Comparison of ENCODE assay signal across 23 cellular contexts in genomic region chr7:66181845-66182244, GRCh38. TPM values are rescaled to one million over a fixed set of nuclear protein-coding genes. Genes with fewer than 3 reads are reported as not detected.
DNase-seq lines count a peak whose midpoint lies in the region; ATAC-seq, FAIRE-seq and TF ChIP-seq lines count a peak whose summit lies in the region.
"Had no signal": no experiment of that assay in that cellular context is flagged by ENCODE, and none has a peak within 500 bp of the region (broad histone marks: within the 10 kb centered on the region; RNA-seq: fewer than 3 reads in every experiment).

No MANE protein-coding gene starts in this region.

- peaks cover 5 to 7% of the 10 kb centered on the region in 2 donors for H3K4me1 Mint-ChIP-seq in stimulated activated naive B cell treated with anti-CD40 and anti-IgM and Interleukin-4, amounts not matched to agents 10 μg/mL and 1 μg/mL and 100 μg/mL, for 72 hours
- H3K4me1 Mint-ChIP-seq: B cell; CD4-positive, CD25-positive, alpha-beta regulatory T cell; GM23338; H9 had no signal

- peak overlapping the region; percentile 34 for H3K27ac Mint-ChIP-seq in stimulated activated naive B cell treated with anti-CD40 and anti-IgM and Interleukin-4, amounts not matched to agents 10 μg/mL and 1 μg/mL and 100 μg/mL, for 72 hours
- H3K27ac Mint-ChIP-seq: B cell; CD4-positive, CD25-positive, alpha-beta regulatory T cell; CD8-positive, alpha-beta T cell; GM23338; H9; HFFc6 had no signal

- peak; percentile 40; the same call in 2 of the 3 replicates for ATAC-seq in HepG2
- ATAC-seq in right lobe of liver = no peak
- ATAC-seq in stimulated activated naive B cell treated with anti-CD40 and anti-IgM and Interleukin-4, amounts not matched to agents 10 μg/mL and 1 μg/mL and 100 μg/mL, for 72 hours (replicated peaks) = no peak
- ATAC-seq in heart right ventricle = no peak
- no peak for ATAC-seq in GM18858 (IDR thresholded peaks at IDR 0.05; ENCODE audit: unreplicated experiment)
- ATAC-seq: CD8-positive, alpha-beta T cell; GM23338; HCT116 had no signal

- no peak for FAIRE-seq in HepG2 (lab: Jason Lieb, UNC)
- FAIRE-seq: A204.1, G401.6, GM12892 had no signal

- H3K36me3 ChIP-seq in HepG2 (replicated peaks in 1 of 2; ENCODE audit: control insufficient read depth in 1 of 2, insufficient read depth in 2 of 2, low read length in 2 of 2) (no peaks in the 10 kb centered on the region), right lobe of liver (no peaks in the 10 kb centered on the region), heart right ventricle (no peaks in the 10 kb centered on the region)
- H3K36me3 ChIP-seq: BLaER1 had no signal

- H3K4me3 ChIP-seq in HepG2 (replicated peaks in 1 of 3; ENCODE audit: insufficient read depth in 1 of 3, low read depth in 2 of 3, low read length in 3 of 3) = peak overlapping the region in 1 of 3 experiments; percentile 48; a peak in 1 of 6 replicates
- no peak overlapping the region for H3K4me3 ChIP-seq in right lobe of liver
- H3K4me3 ChIP-seq in heart right ventricle = no peak overlapping the region
- H3K4me3 ChIP-seq: BLaER1, GM23338 had no signal

- no peak for TF ChIP-seq EP300 in HepG2 (IDR thresholded peaks at IDR 0.05; ENCODE audit: low read depth in 2 of 2, low read length in 2 of 2)
- TF ChIP-seq EP300 in HepG2 (CRISPR knock-in tag; IDR thresholded peaks at IDR 0.05; ENCODE audit: borderline replicate concordance) = no peak

- no peak overlapping the region for H2AFZ ChIP-seq in HepG2 (ENCODE audit: low read length)
- H2AFZ ChIP-seq: GM23338 had no signal

- WGBS in HepG2 (ENCODE audit: low lambda C conversion rate) = 62% methylated on average over 2 of the region's 2 CpGs
- 100% methylated on average over 1 of the region's 2 CpGs for WGBS in right lobe of liver (ENCODE audit: insufficient coverage, low coverage, low lambda C conversion rate, missing lambda C conversion rate)
- WGBS in heart right ventricle, 2 donors = 95 to 96% methylated on average over 2 of the region's 2 CpGs

- peaks cover 3% of the 10 kb centered on the region in 2 donors for H3K9me3 Mint-ChIP-seq in stimulated activated naive B cell treated with anti-CD40 and anti-IgM and Interleukin-4, amounts not matched to agents 10 μg/mL and 1 μg/mL and 100 μg/mL, for 72 hours
- H3K9me3 Mint-ChIP-seq: HFFc6 had no signal

- TF ChIP-seq CTCF in HepG2 (CRISPR knock-in tag; IDR thresholded peaks at IDR 0.05) = no peak
- TF ChIP-seq CTCF in right lobe of liver (IDR thresholded peaks at IDR 0.05) = no peak
- TF ChIP-seq CTCF in VCaP (conservative IDR thresholded peaks at IDR 0.05) = no peak
- no peak for TF ChIP-seq CTCF in heart right ventricle (IDR thresholded peaks at IDR 0.05)

- in situ Hi-C loops in HepG2 (cut with HindIII; ENCODE audit: extremely low pct_ligation_motif_present, low pct_unique_long_range_greater_than_20kb) = no loop called here

- H3K27me3 ChIP-seq in HepG2 (ENCODE audit: control insufficient read depth in 1 of 2, insufficient read depth in 2 of 2, low read length in 2 of 2) = no peaks in the 10 kb centered on the region
- no peaks in the 10 kb centered on the region for H3K27me3 ChIP-seq in right lobe of liver
- no peaks in the 10 kb centered on the region for H3K27me3 ChIP-seq in heart right ventricle
- H3K27me3 ChIP-seq: BLaER1 had no signal

- H3K27ac ChIP-seq in HepG2 (ENCODE audit: extremely low read length, insufficient read depth, low read length) (no peak overlapping the region), right lobe of liver (no peak overlapping the region), VCaP (peak overlapping the region; percentile 21), heart right ventricle (no peak overlapping the region)
- H3K27ac ChIP-seq: 22Rv1, BLaER1, C4-2B had no signal

- no TSS peak for BruUV-seq in HepG2 (replicated peaks; lab: Mats Ljungman, UMichigan)

- DNase-seq in HepG2 (ENCODE audit: low spot score) (no peak), right lobe of liver (no peak), heart right ventricle (no peak), NAMALWA (ENCODE audit: low spot score) (no peak)
- no peak for DNase-seq in stimulated activated naive B cell treated with anti-CD40 and anti-IgM and Interleukin-4, amounts not matched to agents 10 μg/mL and 1 μg/mL and 100 μg/mL, for 72 hours
- DNase-seq: Caco-2; CD4-positive, CD25-positive, alpha-beta regulatory T cell; CD8-positive, alpha-beta T cell; DMS153; DND-41; H9; HFFc6 had no signal

- H3K36me3 Mint-ChIP-seq in stimulated activated naive B cell treated with anti-CD40 and anti-IgM and Interleukin-4, amounts not matched to agents 10 μg/mL and 1 μg/mL and 100 μg/mL, for 72 hours = peaks cover 2 to 3% of the 10 kb centered on the region in 2 donors
- H3K36me3 Mint-ChIP-seq: CD4-positive, CD25-positive, alpha-beta regulatory T cell; CD8-positive, alpha-beta T cell had no signal

- intact Hi-C loops in HepG2 (cut with micrococcal nuclease; ENCODE audit: unreplicated experiment) (no loop called here), right lobe of liver (cut with DNase I) (no loop called here), heart right ventricle (cut with DNase I) (no loop called here)

- POLR2A ChIA-PET in HepG2 (lab: Yijun Ruan, JAX) = no interaction called here

- H3K79me2 ChIP-seq in HepG2 (ENCODE audit: insufficient read depth, low read length) = no peaks in the 10 kb centered on the region

- H3K27me3 Mint-ChIP-seq in stimulated activated naive B cell treated with anti-CD40 and anti-IgM and Interleukin-4, amounts not matched to agents 10 μg/mL and 1 μg/mL and 100 μg/mL, for 72 hours = no peaks in the 10 kb centered on the region
- H3K27me3 Mint-ChIP-seq: B cell; CD4-positive, CD25-positive, alpha-beta regulatory T cell had no signal

- TF ChIP-seq POLR2A in HepG2 (IDR thresholded peaks at IDR 0.05; ENCODE audit: insufficient read depth in 1 of 2, low read depth in 2 of 2, low read length in 2 of 2) (no peak), right lobe of liver (IDR thresholded peaks at IDR 0.05) (no peak)

- H3K9ac ChIP-seq in HepG2 (ENCODE audit: insufficient read depth, low read depth, low read length) = 0 out of 2 replicates have a peak overlapping the region, but pooled peaks have one; percentile 22
- H3K9ac ChIP-seq: BLaER1 had no signal

- peak overlapping the region; percentile 70 for H3K4me2 ChIP-seq in HepG2 (ENCODE audit: low read depth, low read length)
- H3K4me2 ChIP-seq: BLaER1, GM23338 had no signal

- H4K20me1 ChIP-seq in HepG2 (ENCODE audit: insufficient read depth, low read length) = no peaks in the 10 kb centered on the region
- H4K20me1 ChIP-seq: BLaER1 had no signal

- no peak overlapping the region for H3K4me3 Mint-ChIP-seq in stimulated activated naive B cell treated with anti-CD40 and anti-IgM and Interleukin-4, amounts not matched to agents 10 μg/mL and 1 μg/mL and 100 μg/mL, for 72 hours
- H3K4me3 Mint-ChIP-seq: B cell; CD4-positive, CD25-positive, alpha-beta regulatory T cell; CD8-positive, alpha-beta T cell; GM23338; H9; HFFc6 had no signal

- CTCF ChIA-PET in HepG2 (lab: Yijun Ruan, JAX; ENCODE audit: low intra/inter-chr PET ratio, low total read pairs) = no interaction called here

- H3K4me1 ChIP-seq in HepG2 (ENCODE audit: insufficient read depth, low read length) (peaks cover 37% of the 10 kb centered on the region), right lobe of liver (peaks cover 0 to 4% (median 0%) of the 10 kb centered on the region in 4 donors), heart right ventricle (no peaks in the 10 kb centered on the region)
- H3K4me1 ChIP-seq: Caco-2 had no signal

- no peak for TF ChIP-seq RAD21 in HepG2 (CRISPR knock-in tag; IDR thresholded peaks at IDR 0.05)

- no peaks in the 10 kb centered on the region for H3K9me3 ChIP-seq in HepG2 (ENCODE audit: low read length)
- H3K9me3 ChIP-seq in right lobe of liver = no peaks in the 10 kb centered on the region
- H3K9me3 ChIP-seq in heart right ventricle = peaks cover 0 to 5% (median 0%) of the 10 kb centered on the region in 11 donors

RNA-seq across cellular contexts. Expression of gene TPST1, which starts 23.3 kb away (rescaled TPM):
- 11.8 and 24.3 TPM in 2 replicates for total RNA-seq in HepG2 (2016; rRNA removed; fragmentation: Illumina TruSeq; extraction: Trizol)
- 45.8 and 49.7 TPM in 2 replicates for total RNA-seq in HepG2 (2016; cell fraction: cytosol; rRNA removed; fragmentation: Illumina TruSeq; extraction: Trizol; ENCODE audit: low read depth)
- total RNA-seq in HepG2 (2016; cell fraction: insoluble cytoplasmic fraction; rRNA removed; fragmentation: Illumina TruSeq; extraction: Trizol) = 14.5 and 23.4 TPM in 2 replicates
- total RNA-seq in HepG2 (2016; cell fraction: membrane; rRNA removed; fragmentation: Illumina TruSeq; extraction: Trizol) = 29.0 and 32.2 TPM in 2 replicates
- 32.2 and 33.4 TPM in 2 replicates for total RNA-seq in HepG2 (2016; cell fraction: nucleus; rRNA removed; fragmentation: Illumina TruSeq; extraction: Trizol)
- polyA plus RNA-seq in HepG2 (2011; rRNA removed) = 34.1 and 35.0 TPM in 2 replicates
- 21.1 and 29.0 TPM in 2 replicates for polyA plus RNA-seq in HepG2 (2011; cell fraction: cytosol; rRNA removed)
- 14.9 and 16.8 TPM in 2 replicates for polyA plus RNA-seq in HepG2 (2011; cell fraction: nucleus; rRNA removed)
- polyA plus RNA-seq in HepG2 (2012) = 19.1 and 32.8 TPM in 2 replicates
- polyA plus RNA-seq in HepG2 (2016; cell fraction: cytosol; fragmentation: Illumina TruSeq; extraction: Trizol; ENCODE audit: low read depth) = 5.7 and 9.5 TPM in 2 replicates
- polyA plus RNA-seq in HepG2 (2016; cell fraction: insoluble cytoplasmic fraction; fragmentation: Illumina TruSeq; extraction: Trizol; ENCODE audit: low read depth) = 14.3 and 14.7 TPM in 2 replicates
- polyA plus RNA-seq in HepG2 (2016; cell fraction: membrane; fragmentation: Illumina TruSeq; extraction: Trizol; ENCODE audit: low read depth) = 11.2 and 15.8 TPM in 2 replicates
- polyA plus RNA-seq in HepG2 (2016; cell fraction: nucleus; fragmentation: Illumina TruSeq; extraction: Trizol; ENCODE audit: insufficient read depth, low read depth) = 31.5 and 33.9 TPM in 2 replicates
- 6.5 and 39.5 TPM in 2 replicates for polyA minus RNA-seq in HepG2 (2011; rRNA and poly(A)+ RNA removed; ENCODE audit: low replicate concordance)
- polyA minus RNA-seq in HepG2 (2011; cell fraction: cytosol; rRNA and poly(A)+ RNA removed) = 26.0 and 29.6 TPM in 2 replicates
- 66.4 and 75.1 TPM in 2 replicates for polyA minus RNA-seq in HepG2 (2011; cell fraction: nucleus; rRNA and poly(A)+ RNA removed)
- total RNA-seq in right lobe of liver = 10 to 100 TPM; 18.0 to 40.5 (median 26.3) TPM
- total RNA-seq in heart right ventricle = 1 to 10 TPM; 2.7 to 7.3 (median 4.7) TPM
- polyA plus RNA-seq in heart right ventricle = 1 to 10 TPM; 2.0 to 5.7 TPM
